12 cellular contexts compared by ENCODE assay signal in genomic region chr18:25231327-25231691, GRCh38.
DNase-seq lines count a peak whose midpoint lies in the region; ATAC-seq, FAIRE-seq and TF ChIP-seq lines count a peak whose summit lies in the region.
"Had no signal": no experiment of that assay in that cellular context is flagged by ENCODE, and none has a peak within 500 bp of the region (broad histone marks: within the 10 kb centered on the region; RNA-seq: fewer than 3 reads in every experiment).

No MANE protein-coding gene starts in this region.

- no peaks in the 10 kb centered on the region for H3K4me1 Mint-ChIP-seq in CD4-positive, alpha-beta T cell (ENCODE audit: low read depth)
- H3K4me1 Mint-ChIP-seq: activated CD4-positive, alpha-beta T cell treated with anti-CD3 and anti-CD28 coated beads for 36 hours had no signal

- intact Hi-C loops in esophagus squamous epithelium (cut with DNase I) = no loop called here
- intact Hi-C loops in ovary (cut with DNase I) = loop anchor here in 3 of 4 donors (2.0 to 10.0 kb wide), 3 partner anchors 113 to 119 kb away; no protein-coding TSS in a partner anchor
- intact Hi-C loops in CD4-positive, alpha-beta T cell (cut with DNase I, micrococcal nuclease) = no loop called here

- H3K36me3 Mint-ChIP-seq in CD4-positive, alpha-beta T cell (ENCODE audit: low read depth) = no peaks in the 10 kb centered on the region

- no peaks in the 10 kb centered on the region for H3K9me3 ChIP-seq in esophagus squamous epithelium
- no peaks in the 10 kb centered on the region for H3K9me3 ChIP-seq in ovary
- H3K9me3 ChIP-seq in CD4-positive, alpha-beta T cell (ENCODE audit: control insufficient read depth, low read length) = no peaks in the 10 kb centered on the region
- H3K9me3 ChIP-seq: SJSA1 had no signal

- CTCF ChIA-PET in CD4-positive, alpha-beta T cell (lab: Charles Lee) = no interaction called here

- H3K9me3 Mint-ChIP-seq in CD4-positive, alpha-beta T cell = no peaks in the 10 kb centered on the region

- peak overlapping the region; percentile 33 to 71 (median 59) for H3K27ac ChIP-seq in esophagus squamous epithelium
- peak overlapping the region in 1 of 2 donors; percentile 72 for H3K27ac ChIP-seq in ovary
- no peak overlapping the region for H3K27ac ChIP-seq in CD4-positive, alpha-beta T cell (ENCODE audit: low read depth, low read length)
- H3K27ac ChIP-seq: SJSA1 had no signal

- DNase-seq in AG10803 (ENCODE audit: low read depth) (no peak), NCI-H69 (lab: John Stamatoyannopoulos, UW) (peak; percentile 70), esophagus squamous epithelium (lab: John Stamatoyannopoulos, UW) (no peak), ovary (peak in 4 of 5 donors; percentile 37 to 65 (median 48)), H54 (ENCODE audit: insufficient read length, low spot score) (no peak), germinal center (ENCODE audit: low spot score) (no peak), retina (no peak)
- no peak for DNase-seq in CD4-positive, alpha-beta T cell
- DNase-seq: activated CD4-positive, alpha-beta T cell treated with anti-CD3 and anti-CD28 coated beads for 36 hours; activated naive CD4-positive, alpha-beta T cell treated with anti-CD3 and anti-CD28 coated beads, Interleukin-2, amount 50 U/mL, for 16 hours; NCI-H2107 had no signal

- 45 to 65% methylated on average over 5 of the region's 5 CpGs for WGBS in esophagus squamous epithelium, 2 donors
- WGBS in ovary, 3 donors = 47 to 52% (median 49%) methylated on average over 5 of the region's 5 CpGs

- TF ChIP-seq EP300 in ovary (IDR thresholded peaks at IDR 0.05) = no peak

- TF ChIP-seq CTCF in AG10803 (conservative IDR thresholded peaks at IDR 0.05; ENCODE audit: low read length) = no peak
- no peak for TF ChIP-seq CTCF in esophagus squamous epithelium (IDR thresholded peaks at IDR 0.05)
- no peak for TF ChIP-seq CTCF in ovary (IDR thresholded peaks at IDR 0.05)
- TF ChIP-seq CTCF in CD4-positive, alpha-beta T cell (IDR thresholded peaks at IDR 0.05) = no peak

- no peaks in the 10 kb centered on the region for H3K27me3 ChIP-seq in esophagus squamous epithelium
- no peaks in the 10 kb centered on the region for H3K27me3 ChIP-seq in ovary
- H3K27me3 ChIP-seq in CD4-positive, alpha-beta T cell (ENCODE audit: control insufficient read depth, insufficient read depth, low read length) = no peaks in the 10 kb centered on the region
- H3K27me3 ChIP-seq: SJSA1 had no signal

- H3K36me3 ChIP-seq in esophagus squamous epithelium = peaks cover 0 to 5% (median 0%) of the 10 kb centered on the region in 3 donors
- H3K36me3 ChIP-seq in ovary = no peaks in the 10 kb centered on the region
- H3K36me3 ChIP-seq: SJSA1 had no signal

- TF ChIP-seq POLR2A in esophagus squamous epithelium (IDR thresholded peaks at IDR 0.05) = no peak
- no peak for TF ChIP-seq POLR2A in ovary (IDR thresholded peaks at IDR 0.05)
- no peak for TF ChIP-seq POLR2A in H54 (IDR thresholded peaks at IDR 0.05; ENCODE audit: low read depth, low read length)

- no peak overlapping the region for H3K27ac Mint-ChIP-seq in CD4-positive, alpha-beta T cell
- H3K27ac Mint-ChIP-seq: activated CD4-positive, alpha-beta T cell treated with anti-CD3 and anti-CD28 coated beads for 36 hours had no signal

- no peak for ATAC-seq in CD4-positive, alpha-beta T cell (ENCODE audit: poor library complexity)
- ATAC-seq: activated CD4-positive, alpha-beta T cell treated with anti-CD3 and anti-CD28 coated beads for 36 hours had no signal

- H3K4me3 ChIP-seq in AG10803 (ENCODE audit: low read length) = peak overlapping the region; percentile 20; the same call in 1 of the 2 replicates
- peak overlapping the region in 1 of 4 donors; percentile 29 for H3K4me3 ChIP-seq in esophagus squamous epithelium
- H3K4me3 ChIP-seq in ovary = peak overlapping the region; percentile 10
- H3K4me3 ChIP-seq: SJSA1 had no signal

- FAIRE-seq in H54 (lab: Jason Lieb, UNC) = no peak

- H3K27me3 Mint-ChIP-seq in CD4-positive, alpha-beta T cell = no peaks in the 10 kb centered on the region
- H3K27me3 Mint-ChIP-seq: activated CD4-positive, alpha-beta T cell treated with anti-CD3 and anti-CD28 coated beads for 36 hours had no signal

- POLR2A ChIA-PET in CD4-positive, alpha-beta T cell (lab: Charles Lee) = no interaction called here

- no peak overlapping the region for H3K4me3 Mint-ChIP-seq in CD4-positive, alpha-beta T cell
- H3K4me3 Mint-ChIP-seq: activated CD4-positive, alpha-beta T cell treated with anti-CD3 and anti-CD28 coated beads for 36 hours had no signal

- peaks cover 0 to 44% (median 8%) of the 10 kb centered on the region in 3 donors for H3K4me1 ChIP-seq in esophagus squamous epithelium
- peaks cover 9% of the 10 kb centered on the region for H3K4me1 ChIP-seq in ovary (ENCODE audit: insufficient read depth)

Comparison
In these comparisons a context has a peak if more than half of its experiments do, and no peak if none do; other contexts are left out.
1. DNase-seq: peak in NCI-H69 (single experiment) and ovary (4 of 5); none in AG10803 (single experiment), esophagus squamous epithelium (single experiment), H54 (single experiment), germinal center (single experiment), CD4-positive, alpha-beta T cell (0 of 10) and retina (single experiment).
2. intact Hi-C loops: an anchor here in ovary (2.0 to 10.0 kb wide); none called in esophagus squamous epithelium and CD4-positive, alpha-beta T cell.